1 cellular context compared by ENCODE assay signal in the genomic region with DNA sequence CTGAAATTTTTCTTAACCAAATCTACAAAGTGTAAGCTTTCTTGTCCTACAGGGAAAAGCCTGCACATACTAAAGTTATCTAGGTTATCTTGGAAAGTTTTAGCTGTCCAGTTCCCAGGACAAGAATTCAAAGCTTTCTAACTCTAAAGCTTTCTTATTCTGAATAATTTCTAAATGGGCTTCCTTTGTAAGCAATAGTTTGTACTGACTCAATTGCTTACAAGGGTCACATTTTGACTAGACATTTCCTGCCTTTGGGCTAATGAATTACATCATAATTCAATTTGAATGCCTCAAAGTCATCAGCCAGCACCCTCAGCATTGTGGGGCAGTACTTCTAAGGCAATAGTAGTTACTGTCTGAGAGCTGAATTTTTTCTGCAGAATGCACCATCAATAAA.
TF ChIP-seq lines count a peak whose summit lies in the region.

No MANE protein-coding gene starts in this region.

TF ChIP-seq in SK-N-SH treated with all-trans-retinoic acid at 6 μM for 48 hours, 23 proteins besides CTCF, POLR2A, EP300 and RAD21 (continued from another document):
- TF ChIP-seq, protein P1, sequence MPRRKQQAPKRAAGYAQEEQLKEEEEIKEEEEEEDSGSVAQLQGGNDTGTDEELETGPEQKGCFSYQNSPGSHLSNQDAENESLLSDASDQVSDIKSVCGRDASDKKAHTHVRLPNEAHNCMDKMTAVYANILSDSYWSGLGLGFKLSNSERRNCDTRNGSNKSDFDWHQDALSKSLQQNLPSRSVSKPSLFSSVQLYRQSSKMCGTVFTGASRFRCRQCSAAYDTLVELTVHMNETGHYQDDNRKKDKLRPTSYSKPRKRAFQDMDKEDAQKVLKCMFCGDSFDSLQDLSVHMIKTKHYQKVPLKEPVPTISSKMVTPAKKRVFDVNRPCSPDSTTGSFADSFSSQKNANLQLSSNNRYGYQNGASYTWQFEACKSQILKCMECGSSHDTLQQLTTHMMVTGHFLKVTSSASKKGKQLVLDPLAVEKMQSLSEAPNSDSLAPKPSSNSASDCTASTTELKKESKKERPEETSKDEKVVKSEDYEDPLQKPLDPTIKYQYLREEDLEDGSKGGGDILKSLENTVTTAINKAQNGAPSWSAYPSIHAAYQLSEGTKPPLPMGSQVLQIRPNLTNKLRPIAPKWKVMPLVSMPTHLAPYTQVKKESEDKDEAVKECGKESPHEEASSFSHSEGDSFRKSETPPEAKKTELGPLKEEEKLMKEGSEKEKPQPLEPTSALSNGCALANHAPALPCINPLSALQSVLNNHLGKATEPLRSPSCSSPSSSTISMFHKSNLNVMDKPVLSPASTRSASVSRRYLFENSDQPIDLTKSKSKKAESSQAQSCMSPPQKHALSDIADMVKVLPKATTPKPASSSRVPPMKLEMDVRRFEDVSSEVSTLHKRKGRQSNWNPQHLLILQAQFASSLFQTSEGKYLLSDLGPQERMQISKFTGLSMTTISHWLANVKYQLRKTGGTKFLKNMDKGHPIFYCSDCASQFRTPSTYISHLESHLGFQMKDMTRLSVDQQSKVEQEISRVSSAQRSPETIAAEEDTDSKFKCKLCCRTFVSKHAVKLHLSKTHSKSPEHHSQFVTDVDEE (CRISPR knock-in tag; IDR thresholded peaks at IDR 0.05): no peak
- TF ChIP-seq PPARA (CRISPR knock-in tag; IDR thresholded peaks at IDR 0.05; ENCODE audit: borderline replicate concordance) (no peak), BACH2 (CRISPR knock-in tag; IDR thresholded peaks at IDR 0.05; ENCODE audit: borderline replicate concordance) (no peak), ESRRG (CRISPR knock-in tag; IDR thresholded peaks at IDR 0.05) (no peak)
